Comparison of ENCODE assay signal across 11 cellular contexts in the genomic region with DNA sequence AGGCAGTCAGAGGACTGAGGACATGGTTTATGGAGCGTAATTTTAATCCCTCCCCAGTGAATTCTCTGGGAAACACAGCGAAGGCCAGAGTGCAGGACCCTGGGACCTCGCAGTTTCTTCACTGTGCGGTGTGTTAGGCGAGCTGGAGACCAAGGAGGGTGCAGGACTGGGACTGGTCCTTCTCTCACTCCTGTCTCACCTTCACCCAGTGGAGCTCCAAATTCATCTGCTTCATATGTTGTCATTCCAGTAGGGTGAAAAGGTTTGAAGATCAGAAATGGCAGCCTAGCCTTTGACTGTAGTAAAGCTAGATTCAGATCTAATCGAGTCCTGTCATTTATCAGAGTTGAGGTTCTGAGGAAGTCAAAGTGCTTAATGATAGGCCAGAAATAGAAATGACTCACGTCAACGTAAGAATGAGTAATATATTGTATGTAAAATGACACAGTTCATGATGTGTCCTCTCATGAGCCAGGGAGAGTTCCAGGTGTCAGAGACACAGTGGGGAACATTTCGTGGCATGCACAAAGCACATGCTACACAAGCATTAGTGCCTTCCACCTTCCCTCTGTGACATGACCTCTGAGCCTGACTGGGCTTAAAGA.
A peak's percentile ranks its signal among the peaks of the same experiment; 100 is the strongest.
DNase-seq lines count a peak whose midpoint lies in the region; ATAC-seq and TF ChIP-seq lines count a peak whose summit lies in the region.
"Had no signal": no experiment of that assay in that cellular context is flagged by ENCODE, and none has a peak within 500 bp of the region (broad histone marks: within the 10 kb centered on the region; RNA-seq: fewer than 3 reads in every experiment).

No MANE protein-coding gene starts in this region.

- peaks cover 20% of the 10 kb centered on the region for H3F3A ChIP-seq in smooth muscle cell (ENCODE audit: low read depth)

- peak; percentile 53 for ATAC-seq in activated naive CD8-positive, alpha-beta T cell treated with anti-CD3 and anti-CD28 coated beads, Interleukin-2, amount 50 U/mL, for 24 hours
- ATAC-seq in HG02798 (IDR thresholded peaks at IDR 0.05; ENCODE audit: poor library complexity, unreplicated experiment), result no peak
- no peak for ATAC-seq in HG03378 (IDR thresholded peaks at IDR 0.05; ENCODE audit: unreplicated experiment)

- peaks cover 49% of the 10 kb centered on the region for H3K36me3 Mint-ChIP-seq in activated naive CD8-positive, alpha-beta T cell treated with anti-CD3 and anti-CD28 coated beads, Interleukin-2, amount 50 U/mL, for 24 hours (ENCODE audit: low read depth)
- peaks cover 37% of the 10 kb centered on the region for H3K36me3 Mint-ChIP-seq in activated naive CD8-positive, alpha-beta T cell treated with anti-CD3 and anti-CD28 coated beads for 36 hours

- no peaks in the 10 kb centered on the region for H3K27me3 Mint-ChIP-seq in activated naive CD8-positive, alpha-beta T cell treated with anti-CD3 and anti-CD28 coated beads, Interleukin-2, amount 50 U/mL, for 24 hours
- no peaks in the 10 kb centered on the region for H3K27me3 Mint-ChIP-seq in activated naive CD8-positive, alpha-beta T cell treated with anti-CD3 and anti-CD28 coated beads for 36 hours
- H3K27me3 Mint-ChIP-seq: activated naive CD4-positive, alpha-beta T cell treated with anti-CD3 and anti-CD28 coated beads, Interleukin-2, amount 50 U/mL, for 24 hours had no signal

- 0 out of 2 replicates have a peak overlapping the region, but pooled peaks have one; percentile 7 for H3K27ac ChIP-seq in SJSA1
- peak overlapping the region; percentile 85 for H3K27ac ChIP-seq in smooth muscle cell (ENCODE audit: low read depth)

- no peak overlapping the region for H3K27ac Mint-ChIP-seq in activated naive CD8-positive, alpha-beta T cell treated with anti-CD3 and anti-CD28 coated beads, Interleukin-2, amount 50 U/mL, for 24 hours
- H3K27ac Mint-ChIP-seq in activated naive CD8-positive, alpha-beta T cell treated with anti-CD3 and anti-CD28 coated beads for 36 hours, result no peak overlapping the region
- H3K27ac Mint-ChIP-seq: activated naive CD4-positive, alpha-beta T cell treated with anti-CD3 and anti-CD28 coated beads, Interleukin-2, amount 50 U/mL, for 24 hours had no signal

- H3K4me1 ChIP-seq in SJSA1 (replicated peaks) (peaks cover 16% of the 10 kb centered on the region), smooth muscle cell (ENCODE audit: low read depth) (peaks cover 20% of the 10 kb centered on the region)

- H3K4me3 ChIP-seq in SJSA1 (no peak overlapping the region), fibroblast of villous mesenchyme (ENCODE audit: low read depth, low read length) (peak overlapping the region; percentile 29), smooth muscle cell (no peak overlapping the region)

- no peaks in the 10 kb centered on the region for H4K20me1 ChIP-seq in smooth muscle cell (ENCODE audit: low read depth)

- WGBS in smooth muscle cell (ENCODE audit: low lambda C conversion rate), result 72% methylated on average over 9 of the region's 9 CpGs

- H3K9me3 ChIP-seq in SJSA1 (replicated peaks) (no peaks in the 10 kb centered on the region), smooth muscle cell (replicated peaks; ENCODE audit: low read depth) (no peaks in the 10 kb centered on the region)

- no peak overlapping the region for H3K4me3 Mint-ChIP-seq in activated naive CD8-positive, alpha-beta T cell treated with anti-CD3 and anti-CD28 coated beads, Interleukin-2, amount 50 U/mL, for 24 hours
- no peak overlapping the region for H3K4me3 Mint-ChIP-seq in activated naive CD8-positive, alpha-beta T cell treated with anti-CD3 and anti-CD28 coated beads for 36 hours
- H3K4me3 Mint-ChIP-seq: activated naive CD4-positive, alpha-beta T cell treated with anti-CD3 and anti-CD28 coated beads, Interleukin-2, amount 50 U/mL, for 24 hours had no signal

- H3K36me3 ChIP-seq in SJSA1 (no peaks in the 10 kb centered on the region), smooth muscle cell (ENCODE audit: low read depth) (peaks cover 4% of the 10 kb centered on the region)

- peaks cover 6% of the 10 kb centered on the region for H3K9me3 Mint-ChIP-seq in activated naive CD8-positive, alpha-beta T cell treated with anti-CD3 and anti-CD28 coated beads, Interleukin-2, amount 50 U/mL, for 24 hours
- peaks cover under 1% of the 10 kb centered on the region for H3K9me3 Mint-ChIP-seq in activated naive CD8-positive, alpha-beta T cell treated with anti-CD3 and anti-CD28 coated beads for 36 hours
- H3K9me3 Mint-ChIP-seq: activated naive CD4-positive, alpha-beta T cell treated with anti-CD3 and anti-CD28 coated beads, Interleukin-2, amount 50 U/mL, for 24 hours had no signal

- H3K4me2 ChIP-seq in smooth muscle cell, result peak overlapping the region; percentile 16

- H3K4me1 Mint-ChIP-seq in activated naive CD8-positive, alpha-beta T cell treated with anti-CD3 and anti-CD28 coated beads, Interleukin-2, amount 50 U/mL, for 24 hours, result peaks cover 3% of the 10 kb centered on the region
- H3K4me1 Mint-ChIP-seq in activated naive CD8-positive, alpha-beta T cell treated with anti-CD3 and anti-CD28 coated beads for 36 hours, result no peaks in the 10 kb centered on the region
- H3K4me1 Mint-ChIP-seq: activated naive CD4-positive, alpha-beta T cell treated with anti-CD3 and anti-CD28 coated beads, Interleukin-2, amount 50 U/mL, for 24 hours had no signal

- no peak overlapping the region for H2AFZ ChIP-seq in smooth muscle cell (ENCODE audit: low read depth)

- TF ChIP-seq CTCF in fibroblast of villous mesenchyme (IDR thresholded peaks at IDR 0.05; ENCODE audit: insufficient read depth, low read depth, low read length) (no peak), smooth muscle cell (IDR thresholded peaks at IDR 0.05; ENCODE audit: borderline replicate concordance, insufficient read depth, poor library complexity, severe bottlenecking) (no peak)

- H3K9ac ChIP-seq in smooth muscle cell (ENCODE audit: low read depth), result peak overlapping the region; percentile 27

- DNase-seq in activated naive CD8-positive, alpha-beta T cell treated with anti-CD3 and anti-CD28 coated beads, Interleukin-2, amount 50 U/mL, for 24 hours, result no peak
- no peak for DNase-seq in activated naive CD8-positive, alpha-beta T cell treated with anti-CD3 and anti-CD28 coated beads for 36 hours
- DNase-seq in SJSA1 (ENCODE audit: low read depth in 1 of 2, low spot score in 2 of 2), result peak in 1 of 2 experiments; percentile 10
- peak; percentile 31 for DNase-seq in fibroblast of villous mesenchyme (ENCODE audit: low read depth)
- no peak for DNase-seq in smooth muscle cell (lab: John Stamatoyannopoulos, UW; ENCODE audit: unreplicated experiment)
- DNase-seq in NCI-H1694 treated with DMSO at 0.1 percent for 48 hours (lab: John Stamatoyannopoulos, UW), result no peak
- DNase-seq: activated CD4-positive, alpha-beta T cell treated with anti-CD3 and anti-CD28 coated beads, Interleukin-2, amount 50 U/mL, for 1 hour; NCI-H2029 had no signal

- H3K27me3 ChIP-seq in SJSA1 (replicated peaks) (no peaks in the 10 kb centered on the region), smooth muscle cell (ENCODE audit: low read depth) (no peaks in the 10 kb centered on the region)

- no peaks in the 10 kb centered on the region for H3K79me2 ChIP-seq in smooth muscle cell (ENCODE audit: low read depth)
